ENCODE assay signal across 30 cellular contexts in the genomic region with DNA sequence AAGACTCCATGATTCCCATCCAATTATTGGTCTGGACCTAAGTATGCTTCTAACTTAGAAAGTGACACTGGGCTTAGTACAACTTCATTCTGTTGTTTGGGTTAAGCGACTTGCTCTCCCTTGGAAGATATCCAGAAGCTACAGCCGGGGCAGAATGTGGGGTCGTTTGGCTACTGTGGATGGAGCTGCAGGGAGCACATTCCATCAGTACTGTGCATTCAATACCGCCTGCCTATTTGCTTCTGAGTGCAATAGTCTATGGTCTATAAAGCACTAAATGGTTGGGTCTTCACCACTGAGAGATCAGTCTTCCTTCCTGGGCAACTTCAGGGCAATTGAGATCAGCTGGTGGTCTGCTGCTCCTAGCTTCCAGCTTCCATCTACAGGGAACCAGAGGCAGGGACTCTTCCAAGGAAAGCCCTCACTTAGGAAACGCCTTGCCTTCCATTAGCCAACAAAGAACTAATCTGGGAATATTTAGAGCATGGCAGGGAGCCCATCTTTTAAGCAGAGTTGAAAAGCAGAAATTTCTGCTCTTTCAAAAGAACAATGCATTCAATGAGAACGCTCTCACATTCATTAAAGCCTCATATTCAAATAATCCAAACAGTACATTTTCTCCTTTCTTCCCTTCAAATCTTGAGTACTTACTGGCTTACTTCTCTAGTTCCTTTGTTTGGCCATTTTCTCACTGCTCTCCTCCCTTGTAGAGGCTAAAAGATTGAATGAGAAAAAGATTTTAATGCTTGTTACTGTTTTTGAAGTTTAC.
"Had no signal": no experiment of that assay in that cellular context is flagged by ENCODE, and none has a peak within 500 bp of the region (broad histone marks: within the 10 kb centered on the region; RNA-seq: fewer than 3 reads in every experiment).

No MANE protein-coding gene starts in this region.

- H3K9me3 ChIP-seq: ascending aorta, breast epithelium, gastrocnemius medialis, spleen, thoracic aorta had no signal

- H3K27ac ChIP-seq: ascending aorta, breast epithelium, gastrocnemius medialis, spleen, thoracic aorta, VCaP had no signal

- H3K4me1 ChIP-seq: ascending aorta, breast epithelium, gastrocnemius medialis, spleen had no signal

- DNase-seq: activated CD4-positive, alpha-beta memory T cell treated with anti-CD3 and anti-CD28 coated beads for 36 hours; activated CD4-positive, alpha-beta T cell treated with anti-CD3 and anti-CD28 coated beads, Interleukin-2, amount 10 ng/mL, durations not matched to agents 24 days and 14 days; activated CD8-positive, alpha-beta memory T cell treated with anti-CD3 and anti-CD28 coated beads, Interleukin-2, amount 50 U/mL, for 4 hours; activated effector memory CD4-positive, alpha-beta T cell treated with anti-CD3 and anti-CD28 coated beads, Interleukin-2, amount 50 U/mL, for 16 hours; activated naive CD4-positive, alpha-beta T cell treated with anti-CD3 and anti-CD28 coated beads for 36 hours; activated naive CD8-positive, alpha-beta T cell treated with anti-CD3 and anti-CD28 coated beads for 36 hours; activated T-cell treated with anti-CD3 and anti-CD28 coated beads, Interleukin-2, amount 50 U/mL, for 1 hour; central memory CD4-positive, alpha-beta T cell; dermis blood vessel endothelial cell; effector CD8-positive, alpha-beta T cell; gastrocnemius medialis; glutamatergic neuron; islet precursor cell; left ventricle myocardium superior; mammary epithelial cell; naive B cell; nephron progenitor cell; right cardiac atrium; spleen; stimulated activated CD4-positive, alpha-beta T cell treated with anti-CD3 and anti-CD28 coated beads, Interleukin-2, amount 100 ng/mL, for 48 hours; SW 1271; T-helper 9 cell had no signal

- H3K36me3 ChIP-seq: ascending aorta, breast epithelium, gastrocnemius medialis, spleen, thoracic aorta had no signal

- FAIRE-seq: colon, TTC549, urothelium cell line had no signal

- H3K27me3 ChIP-seq: ascending aorta, breast epithelium, gastrocnemius medialis, spleen had no signal

- ATAC-seq: activated CD4-positive, CD25-positive, alpha-beta regulatory T cell treated with anti-CD3 and anti-CD28 coated beads, Interleukin-2, amount 50 U/mL, for 24 hours; gastrocnemius medialis; left ventricle myocardium superior; right cardiac atrium had no signal

- H3K4me3 ChIP-seq: ascending aorta, breast epithelium, gastrocnemius medialis, spleen, thoracic aorta had no signal
